9 cellular contexts compared by ENCODE assay signal in the genomic region with DNA sequence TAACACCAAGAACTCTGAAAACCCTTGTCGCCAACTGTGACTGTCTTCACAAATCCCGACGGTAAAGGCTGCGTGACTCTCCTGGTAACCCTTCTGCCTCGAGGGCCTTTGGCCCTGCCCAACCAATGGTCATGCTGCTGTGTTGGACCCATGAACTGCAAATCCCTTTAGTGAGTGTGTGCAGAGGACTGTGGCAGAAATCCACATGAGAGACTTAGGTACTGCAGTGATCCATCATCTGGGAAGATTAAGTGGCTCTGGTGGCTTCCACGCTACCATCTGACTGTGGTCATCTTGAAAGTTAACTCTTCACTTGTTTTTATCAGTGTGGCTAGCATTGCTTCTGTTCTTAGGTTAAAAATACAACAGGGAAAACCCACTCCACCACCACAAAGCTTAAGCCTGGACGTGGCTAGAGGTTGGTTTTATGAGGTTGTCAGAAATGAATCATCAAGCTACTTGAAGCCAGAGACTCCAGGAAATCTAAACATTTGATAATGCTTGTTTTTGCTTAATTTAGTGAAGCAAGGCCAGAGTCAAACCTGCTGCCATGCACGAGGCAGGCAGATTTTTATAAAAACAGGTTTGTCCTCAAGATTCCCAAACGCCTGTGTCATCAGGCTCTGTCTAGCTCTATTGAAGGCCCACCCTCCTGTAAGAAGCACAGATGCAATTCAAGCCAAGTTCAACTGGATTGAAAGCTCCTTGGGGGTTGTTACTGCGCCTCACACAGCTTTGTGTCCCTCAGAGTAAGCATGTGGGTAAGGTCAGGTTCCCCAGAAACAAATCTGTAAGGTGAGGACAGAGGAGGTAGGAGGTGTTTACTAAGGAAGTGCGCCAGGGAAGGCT. TPM values are rescaled to one million over a fixed set of nuclear protein-coding genes. Genes with fewer than 3 reads are reported as not detected.
A peak's percentile ranks its signal among the peaks of the same experiment; 100 is the strongest.
DNase-seq lines count a peak whose midpoint lies in the region; ATAC-seq and TF ChIP-seq lines count a peak whose summit lies in the region.
"Had no signal": no experiment of that assay in that cellular context is flagged by ENCODE, and none has a peak within 500 bp of the region (broad histone marks: within the 10 kb centered on the region; RNA-seq: fewer than 3 reads in every experiment).

No MANE protein-coding gene starts in this region.

- no peak overlapping the region for H3K4me3 ChIP-seq in skeletal muscle satellite cell (ENCODE audit: low read length)

- H3K4me1 ChIP-seq in skeletal muscle satellite cell (ENCODE audit: control insufficient read depth, insufficient read depth, low read length) = peaks cover 18% of the 10 kb centered on the region

- H3K4me1 Mint-ChIP-seq in activated naive CD8-positive, alpha-beta T cell treated with anti-CD3 and anti-CD28 coated beads for 36 hours = peaks cover 27% of the 10 kb centered on the region

- H3K27ac Mint-ChIP-seq in activated naive CD8-positive, alpha-beta T cell treated with anti-CD3 and anti-CD28 coated beads for 36 hours = peak overlapping the region; percentile 56
- H3K27ac Mint-ChIP-seq: memory B cell had no signal

- H3K36me3 ChIP-seq in skeletal muscle satellite cell (ENCODE audit: insufficient read depth, low read length) = no peaks in the 10 kb centered on the region

- no peak overlapping the region for H3K9ac ChIP-seq in skeletal muscle satellite cell (ENCODE audit: low read depth, low read length)

- POLR2A ChIA-PET in HEK293T (lab: Yijun Ruan, JAX) = interaction anchor here (1.0 to 1.5 kb wide), 3 partner anchors 9 to 53 kb away, joined by 3 to 10 read pairs (median 3); partner anchors contain the start of gene ERCC6L2

- ATAC-seq in GM19455 (IDR thresholded peaks at IDR 0.05; ENCODE audit: unreplicated experiment) (peak; percentile 82), HG03439 (IDR thresholded peaks at IDR 0.05; ENCODE audit: unreplicated experiment) (peak; percentile 84)

- peak overlapping the region; percentile 24 for H3K4me3 Mint-ChIP-seq in activated naive CD8-positive, alpha-beta T cell treated with anti-CD3 and anti-CD28 coated beads for 36 hours
- H3K4me3 Mint-ChIP-seq: memory B cell had no signal

- peak overlapping the region; percentile 44 for H3K4me2 ChIP-seq in skeletal muscle satellite cell (ENCODE audit: low read length)

- H3K9me3 ChIP-seq in skeletal muscle satellite cell (replicated peaks; ENCODE audit: low read length) = no peaks in the 10 kb centered on the region

- peaks cover 7% of the 10 kb centered on the region for H3K9me3 Mint-ChIP-seq in activated naive CD8-positive, alpha-beta T cell treated with anti-CD3 and anti-CD28 coated beads for 36 hours

- CTCF ChIA-PET in HEK293T (lab: Yijun Ruan, JAX) = interaction anchor here (1.2 kb wide), 1 partner anchor 50 kb away, joined by 3 read pairs; no protein-coding TSS in a partner anchor

- no peaks in the 10 kb centered on the region for H3K27me3 Mint-ChIP-seq in activated naive CD8-positive, alpha-beta T cell treated with anti-CD3 and anti-CD28 coated beads for 36 hours

- peaks cover 8% of the 10 kb centered on the region for H3K36me3 Mint-ChIP-seq in activated naive CD8-positive, alpha-beta T cell treated with anti-CD3 and anti-CD28 coated beads for 36 hours

- H3K27me3 ChIP-seq in skeletal muscle satellite cell (ENCODE audit: control insufficient read depth, insufficient read depth, low read length) = peaks cover 4% of the 10 kb centered on the region

- peak; percentile 90 for DNase-seq in Daoy (ENCODE audit: low read depth)
- peak; percentile 61 for DNase-seq in activated naive CD8-positive, alpha-beta T cell treated with anti-CD3 and anti-CD28 coated beads for 36 hours
- DNase-seq in posterior vena cava (ENCODE audit: low spot score) = no peak
- no peak for DNase-seq in NAMALWA (ENCODE audit: low spot score)
- no peak for DNase-seq in HEK293T (ENCODE audit: extremely low spot score)

- intact Hi-C loops in posterior vena cava (cut with DNase I) = no loop called here

TF ChIP-seq in HEK293T, 16 proteins besides CTCF, POLR2A, EP300 and RAD21:
- TF ChIP-seq FOXK2 (IDR thresholded peaks at IDR 0.05) (no peak), HDGF (IDR thresholded peaks at IDR 0.05; ENCODE audit: borderline replicate concordance) (no peak)
TF ChIP-seq in HEK293T: peak in this region for 0.

RNA-seq across cellular contexts. Expression of gene ERCC6L2, which starts 52.7 kb away (rescaled TPM):
- total RNA-seq in Daoy (2014; rRNA removed; shearing (Covaris generic)) = 43.0 and 51.1 TPM in 2 replicates
- total RNA-seq in activated naive CD8-positive, alpha-beta T cell treated with anti-CD3 and anti-CD28 coated beads for 36 hours = 10 to 100 TPM; 33.8 to 34.5 TPM
- 41.1 and 53.5 TPM in 2 replicates for total RNA-seq in skeletal muscle satellite cell (2012; rRNA removed)
- 10 to 100 TPM; 42.7 to 47.7 TPM for total RNA-seq in posterior vena cava

Comparison
In these comparisons a context has a peak if more than half of its experiments do, and no peak if none do; other contexts are left out.
1. DNase-seq: peak in Daoy (single experiment) and activated naive CD8-positive, alpha-beta T cell treated with anti-CD3 and anti-CD28 coated beads for 36 hours (single experiment); none in posterior vena cava (single experiment), NAMALWA (single experiment) and HEK293T (single experiment).